8 cellular contexts compared by ENCODE assay signal in the genomic region with DNA sequence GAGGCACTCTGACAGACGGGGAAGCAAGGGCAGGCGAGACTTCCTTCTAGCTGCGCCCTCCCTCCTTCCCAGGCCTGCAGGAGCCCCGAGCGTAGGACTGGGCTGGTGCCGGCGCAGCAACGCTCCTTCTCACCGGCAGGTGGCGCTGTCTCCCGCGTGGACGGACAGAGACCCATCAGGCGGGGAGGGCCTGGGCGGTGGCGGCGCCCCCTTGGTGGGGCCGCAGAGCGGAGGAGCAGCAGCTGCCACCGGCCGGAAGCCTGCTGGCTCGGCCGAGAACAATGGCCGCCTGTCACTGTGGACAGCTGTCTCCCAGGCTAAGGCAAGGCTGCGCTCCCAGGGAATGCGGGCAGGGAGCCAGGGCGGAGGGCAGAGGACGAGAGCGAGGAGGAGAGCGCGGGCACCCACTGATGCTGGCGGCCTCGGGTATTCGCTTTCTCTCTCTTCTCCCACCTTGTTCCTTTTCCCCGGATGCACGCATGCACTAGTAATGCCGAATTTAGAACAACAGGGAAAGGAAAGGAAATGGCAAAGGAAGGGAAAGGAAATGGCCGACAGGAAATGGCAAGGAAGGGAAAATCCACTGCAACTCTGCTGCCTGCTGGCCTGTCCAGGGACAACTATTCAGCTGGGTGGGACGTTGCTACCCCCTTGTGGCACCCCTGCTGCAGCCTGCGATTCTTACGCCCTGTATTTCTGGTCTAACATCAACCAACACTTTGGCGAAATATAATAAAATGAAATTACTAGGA. TPM values are rescaled to one million over a fixed set of nuclear protein-coding genes. Genes with fewer than 3 reads are reported as not detected.
A peak's percentile ranks its signal among the peaks of the same experiment; 100 is the strongest.
DNase-seq lines count a peak whose midpoint lies in the region; ATAC-seq, FAIRE-seq and TF ChIP-seq lines count a peak whose summit lies in the region.

No MANE protein-coding gene starts in this region.

- TF ChIP-seq POLR2A in H54 (IDR thresholded peaks at IDR 0.05; ENCODE audit: low read depth, low read length) = peak; percentile 22; the same call in 1 of the 2 replicates

- H3K27me3 ChIP-seq in foreskin keratinocyte (no peaks in the 10 kb centered on the region), neuron (ENCODE audit: insufficient read depth, low read length) (no peaks in the 10 kb centered on the region), stomach smooth muscle (ENCODE audit: control insufficient read depth in 1 of 2, insufficient read depth in 2 of 2, low read length in 2 of 2) (no peaks in the 10 kb centered on the region)

- H3K4me3 ChIP-seq in neuron (ENCODE audit: low read length) (peak overlapping the region; percentile 51), stomach smooth muscle (ENCODE audit: low read length in 2 of 2) (peak overlapping the region; percentile 89 to 96)

- H3K27ac ChIP-seq in foreskin keratinocyte (peak overlapping the region; percentile 55), stomach smooth muscle (ENCODE audit: low read length) (peak overlapping the region; percentile 93)

- H3K9me3 ChIP-seq in neuron (ENCODE audit: low read length) (no peaks in the 10 kb centered on the region), stomach smooth muscle (ENCODE audit: control insufficient read depth in 2 of 2, low read length in 2 of 2) (no peaks in the 10 kb centered on the region)

- peak overlapping the region; percentile 53 for H2AFZ ChIP-seq in neuron (ENCODE audit: low read depth, low read length)

- TF ChIP-seq CTCF in foreskin keratinocyte (conservative IDR thresholded peaks at IDR 0.05) = peak; percentile 98

- ATAC-seq in foreskin keratinocyte = peak; percentile 82

- H3K4me1 ChIP-seq in foreskin keratinocyte = peaks cover 12% of the 10 kb centered on the region
- H3K4me1 ChIP-seq in neuron (ENCODE audit: insufficient read depth, low read length) = peaks cover 22% of the 10 kb centered on the region
- peaks cover 53% of the 10 kb centered on the region for H3K4me1 ChIP-seq in stomach smooth muscle (ENCODE audit: control insufficient read depth, insufficient read depth, low read length)

- no peak for FAIRE-seq in H54 (lab: Jason Lieb, UNC)

- peak overlapping the region; percentile 86 to 89 for H3K9ac ChIP-seq in stomach smooth muscle (ENCODE audit: low read length in 2 of 2)

- peaks cover 8% of the 10 kb centered on the region for H3K36me3 ChIP-seq in neuron (ENCODE audit: insufficient read depth, low read length)
- peaks cover 3% of the 10 kb centered on the region in 2 donors for H3K36me3 ChIP-seq in stomach smooth muscle (ENCODE audit: control insufficient read depth in 2 of 2, insufficient read depth in 2 of 2, low read length in 2 of 2)

- DNase-seq in DMS79 treated with DMSO at 0.1 percent for 48 hours (lab: John Stamatoyannopoulos, UW) (peak; percentile 67), H54 (ENCODE audit: insufficient read length, low spot score) (peak; percentile 75), M059J (ENCODE audit: low read depth) (peak; percentile 76), SHP77 treated with DMSO at 0.1 percent for 48 hours (lab: John Stamatoyannopoulos, UW) (peak; percentile 70), foreskin keratinocyte (peak in 1 of 2 donors; percentile 60)
- peak; percentile 82 for DNase-seq in activated gamma-delta T cell treated with anti-CD3 and anti-CD28 coated beads, Interleukin-2, amount 50 U/mL, for 16 hours (ENCODE audit: low read depth)

RNA-seq across cellular contexts. Expression of gene PPM1F, which starts 14.4 kb away (rescaled TPM):
- total RNA-seq in M059J (2014; rRNA removed; shearing (Covaris generic)) = 15.4 and 20.9 TPM in 2 replicates
- total RNA-seq in foreskin keratinocyte = 33.0 and 33.9 TPM in 2 replicates
- polyA plus RNA-seq in foreskin keratinocyte = 20.7 and 21.8 TPM in 2 replicates

RNA-seq across cellular contexts. Expression of gene TOP3B, which starts 44.3 kb away (rescaled TPM):
- 11.5 and 17.6 TPM in 2 replicates for total RNA-seq in M059J (2014; rRNA removed; shearing (Covaris generic))
- 25.3 and 25.9 TPM in 2 replicates for total RNA-seq in foreskin keratinocyte
- polyA plus RNA-seq in foreskin keratinocyte = 13.9 and 14.6 TPM in 2 replicates
